1 cellular context compared by ENCODE assay signal in genomic region chr7:54880326-54880989, GRCh38.
TF ChIP-seq lines count a peak whose summit lies in the region.

No MANE protein-coding gene starts in this region.

TF ChIP-seq in HepG2, 621 proteins besides CTCF, POLR2A, EP300 and RAD21 (continued from another document and continues in another):
- TF ChIP-seq FOXA3 (CRISPR knock-in tag; IDR thresholded peaks at IDR 0.05) (0 out of 2 replicates have a peak, but pooled peaks have one; percentile 2), SMYD3 (CRISPR knock-in tag; IDR thresholded peaks at IDR 0.05) (no peak), PAWR (CRISPR knock-in tag; IDR thresholded peaks at IDR 0.05; ENCODE audit: borderline replicate concordance) (no peak), POGZ (CRISPR knock-in tag; IDR thresholded peaks at IDR 0.05) (0 out of 2 replicates have a peak, but pooled peaks have one; percentile 30), ZNF225 (CRISPR knock-in tag; IDR thresholded peaks at IDR 0.05) (no peak), ASH2L (IDR thresholded peaks at IDR 0.05; ENCODE audit: insufficient read length, low read depth, low read length) (peak; percentile 41), POLR2AphosphoS2 (IDR thresholded peaks at IDR 0.05; ENCODE audit: low read depth, low read length) (no peak), ZBTB20 (CRISPR knock-in tag; IDR thresholded peaks at IDR 0.05; ENCODE audit: borderline replicate concordance, low read depth) (no peak), ZNF737 (CRISPR knock-in tag; IDR thresholded peaks at IDR 0.05; ENCODE audit: borderline replicate concordance) (no peak), CREM (IDR thresholded peaks at IDR 0.05) (peak; percentile 11; the same call in 1 of the 2 replicates), CREM (CRISPR knock-in tag; IDR thresholded peaks at IDR 0.05) (no peak), ZNF691 (CRISPR knock-in tag; IDR thresholded peaks at IDR 0.05; ENCODE audit: borderline replicate concordance, low read depth) (no peak), MED1 (CRISPR knock-in tag; IDR thresholded peaks at IDR 0.05) (peak; percentile 43), NCOA2 (CRISPR knock-in tag; IDR thresholded peaks at IDR 0.05) (0 out of 2 replicates have a peak, but pooled peaks have one; percentile 13), DBP (CRISPR knock-in tag; IDR thresholded peaks at IDR 0.05; ENCODE audit: not compliant biosample characterization) (no peak), FOXO1 (CRISPR knock-in tag; IDR thresholded peaks at IDR 0.05) (no peak), PAXIP1 (CRISPR knock-in tag; conservative IDR thresholded peaks at IDR 0.05) (peak; percentile 40; the same call in 1 of the 2 replicates), TCF12 (IDR thresholded peaks at IDR 0.05) (no peak), TCF12 (CRISPR knock-in tag; IDR thresholded peaks at IDR 0.05) (no peak), FOXK1 (CRISPR knock-in tag; IDR thresholded peaks at IDR 0.05; ENCODE audit: borderline replicate concordance, low read depth) (no peak), ZNF431 (CRISPR knock-in tag; IDR thresholded peaks at IDR 0.05; ENCODE audit: borderline replicate concordance, low read depth) (no peak), TBX3 (IDR thresholded peaks at IDR 0.05; ENCODE audit: borderline replicate concordance) (no peak), ZNF468 (CRISPR knock-in tag; IDR thresholded peaks at IDR 0.05) (no peak), ZFYVE20 (CRISPR knock-in tag; IDR thresholded peaks at IDR 0.05; ENCODE audit: borderline replicate concordance, low read depth) (no peak), ELF3 (CRISPR knock-in tag; IDR thresholded peaks at IDR 0.05) (0 out of 2 replicates have a peak, but pooled peaks have one; percentile 13), ZMYM3 (CRISPR knock-in tag; IDR thresholded peaks at IDR 0.05) (no peak), SP1 (IDR thresholded peaks at IDR 0.05) (no peak), SP1 (CRISPR knock-in tag; IDR thresholded peaks at IDR 0.05) (no peak), CREB3 (CRISPR knock-in tag; IDR thresholded peaks at IDR 0.05) (no peak)
- TF ChIP-seq, protein P1, sequence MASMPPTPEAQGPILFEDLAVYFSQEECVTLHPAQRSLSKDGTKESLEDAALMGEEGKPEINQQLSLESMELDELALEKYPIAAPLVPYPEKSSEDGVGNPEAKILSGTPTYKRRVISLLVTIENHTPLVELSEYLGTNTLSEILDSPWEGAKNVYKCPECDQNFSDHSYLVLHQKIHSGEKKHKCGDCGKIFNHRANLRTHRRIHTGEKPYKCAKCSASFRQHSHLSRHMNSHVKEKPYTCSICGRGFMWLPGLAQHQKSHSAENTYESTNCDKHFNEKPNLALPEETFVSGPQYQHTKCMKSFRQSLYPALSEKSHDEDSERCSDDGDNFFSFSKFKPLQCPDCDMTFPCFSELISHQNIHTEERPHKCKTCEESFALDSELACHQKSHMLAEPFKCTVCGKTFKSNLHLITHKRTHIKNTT (CRISPR knock-in tag; IDR thresholded peaks at IDR 0.05): no peak
- TF ChIP-seq, protein P2, sequence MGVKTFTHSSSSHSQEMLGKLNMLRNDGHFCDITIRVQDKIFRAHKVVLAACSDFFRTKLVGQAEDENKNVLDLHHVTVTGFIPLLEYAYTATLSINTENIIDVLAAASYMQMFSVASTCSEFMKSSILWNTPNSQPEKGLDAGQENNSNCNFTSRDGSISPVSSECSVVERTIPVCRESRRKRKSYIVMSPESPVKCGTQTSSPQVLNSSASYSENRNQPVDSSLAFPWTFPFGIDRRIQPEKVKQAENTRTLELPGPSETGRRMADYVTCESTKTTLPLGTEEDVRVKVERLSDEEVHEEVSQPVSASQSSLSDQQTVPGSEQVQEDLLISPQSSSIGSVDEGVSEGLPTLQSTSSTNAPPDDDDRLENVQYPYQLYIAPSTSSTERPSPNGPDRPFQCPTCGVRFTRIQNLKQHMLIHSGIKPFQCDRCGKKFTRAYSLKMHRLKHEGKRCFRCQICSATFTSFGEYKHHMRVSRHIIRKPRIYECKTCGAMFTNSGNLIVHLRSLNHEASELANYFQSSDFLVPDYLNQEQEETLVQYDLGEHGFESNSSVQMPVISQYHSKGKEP (CRISPR knock-in tag; IDR thresholded peaks at IDR 0.05): no peak
- TF ChIP-seq, protein P3, sequence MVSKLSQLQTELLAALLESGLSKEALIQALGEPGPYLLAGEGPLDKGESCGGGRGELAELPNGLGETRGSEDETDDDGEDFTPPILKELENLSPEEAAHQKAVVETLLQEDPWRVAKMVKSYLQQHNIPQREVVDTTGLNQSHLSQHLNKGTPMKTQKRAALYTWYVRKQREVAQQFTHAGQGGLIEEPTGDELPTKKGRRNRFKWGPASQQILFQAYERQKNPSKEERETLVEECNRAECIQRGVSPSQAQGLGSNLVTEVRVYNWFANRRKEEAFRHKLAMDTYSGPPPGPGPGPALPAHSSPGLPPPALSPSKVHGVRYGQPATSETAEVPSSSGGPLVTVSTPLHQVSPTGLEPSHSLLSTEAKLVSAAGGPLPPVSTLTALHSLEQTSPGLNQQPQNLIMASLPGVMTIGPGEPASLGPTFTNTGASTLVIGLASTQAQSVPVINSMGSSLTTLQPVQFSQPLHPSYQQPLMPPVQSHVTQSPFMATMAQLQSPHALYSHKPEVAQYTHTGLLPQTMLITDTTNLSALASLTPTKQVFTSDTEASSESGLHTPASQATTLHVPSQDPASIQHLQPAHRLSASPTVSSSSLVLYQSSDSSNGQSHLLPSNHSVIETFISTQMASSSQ (IDR thresholded peaks at IDR 0.05; ENCODE audit: low read depth): peak; percentile 3; the same call in 1 of the 2 replicates
- TF ChIP-seq, protein P3 (CRISPR knock-in tag; IDR thresholded peaks at IDR 0.05; ENCODE audit: borderline replicate concordance): peak; percentile 62; the same call in 1 of the 2 replicates
- TF ChIP-seq, protein P4, sequence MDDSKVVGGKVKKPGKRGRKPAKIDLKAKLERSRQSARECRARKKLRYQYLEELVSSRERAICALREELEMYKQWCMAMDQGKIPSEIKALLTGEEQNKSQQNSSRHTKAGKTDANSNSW (CRISPR knock-in tag; IDR thresholded peaks at IDR 0.05; ENCODE audit: borderline replicate concordance): no peak
- TF ChIP-seq, protein P5, sequence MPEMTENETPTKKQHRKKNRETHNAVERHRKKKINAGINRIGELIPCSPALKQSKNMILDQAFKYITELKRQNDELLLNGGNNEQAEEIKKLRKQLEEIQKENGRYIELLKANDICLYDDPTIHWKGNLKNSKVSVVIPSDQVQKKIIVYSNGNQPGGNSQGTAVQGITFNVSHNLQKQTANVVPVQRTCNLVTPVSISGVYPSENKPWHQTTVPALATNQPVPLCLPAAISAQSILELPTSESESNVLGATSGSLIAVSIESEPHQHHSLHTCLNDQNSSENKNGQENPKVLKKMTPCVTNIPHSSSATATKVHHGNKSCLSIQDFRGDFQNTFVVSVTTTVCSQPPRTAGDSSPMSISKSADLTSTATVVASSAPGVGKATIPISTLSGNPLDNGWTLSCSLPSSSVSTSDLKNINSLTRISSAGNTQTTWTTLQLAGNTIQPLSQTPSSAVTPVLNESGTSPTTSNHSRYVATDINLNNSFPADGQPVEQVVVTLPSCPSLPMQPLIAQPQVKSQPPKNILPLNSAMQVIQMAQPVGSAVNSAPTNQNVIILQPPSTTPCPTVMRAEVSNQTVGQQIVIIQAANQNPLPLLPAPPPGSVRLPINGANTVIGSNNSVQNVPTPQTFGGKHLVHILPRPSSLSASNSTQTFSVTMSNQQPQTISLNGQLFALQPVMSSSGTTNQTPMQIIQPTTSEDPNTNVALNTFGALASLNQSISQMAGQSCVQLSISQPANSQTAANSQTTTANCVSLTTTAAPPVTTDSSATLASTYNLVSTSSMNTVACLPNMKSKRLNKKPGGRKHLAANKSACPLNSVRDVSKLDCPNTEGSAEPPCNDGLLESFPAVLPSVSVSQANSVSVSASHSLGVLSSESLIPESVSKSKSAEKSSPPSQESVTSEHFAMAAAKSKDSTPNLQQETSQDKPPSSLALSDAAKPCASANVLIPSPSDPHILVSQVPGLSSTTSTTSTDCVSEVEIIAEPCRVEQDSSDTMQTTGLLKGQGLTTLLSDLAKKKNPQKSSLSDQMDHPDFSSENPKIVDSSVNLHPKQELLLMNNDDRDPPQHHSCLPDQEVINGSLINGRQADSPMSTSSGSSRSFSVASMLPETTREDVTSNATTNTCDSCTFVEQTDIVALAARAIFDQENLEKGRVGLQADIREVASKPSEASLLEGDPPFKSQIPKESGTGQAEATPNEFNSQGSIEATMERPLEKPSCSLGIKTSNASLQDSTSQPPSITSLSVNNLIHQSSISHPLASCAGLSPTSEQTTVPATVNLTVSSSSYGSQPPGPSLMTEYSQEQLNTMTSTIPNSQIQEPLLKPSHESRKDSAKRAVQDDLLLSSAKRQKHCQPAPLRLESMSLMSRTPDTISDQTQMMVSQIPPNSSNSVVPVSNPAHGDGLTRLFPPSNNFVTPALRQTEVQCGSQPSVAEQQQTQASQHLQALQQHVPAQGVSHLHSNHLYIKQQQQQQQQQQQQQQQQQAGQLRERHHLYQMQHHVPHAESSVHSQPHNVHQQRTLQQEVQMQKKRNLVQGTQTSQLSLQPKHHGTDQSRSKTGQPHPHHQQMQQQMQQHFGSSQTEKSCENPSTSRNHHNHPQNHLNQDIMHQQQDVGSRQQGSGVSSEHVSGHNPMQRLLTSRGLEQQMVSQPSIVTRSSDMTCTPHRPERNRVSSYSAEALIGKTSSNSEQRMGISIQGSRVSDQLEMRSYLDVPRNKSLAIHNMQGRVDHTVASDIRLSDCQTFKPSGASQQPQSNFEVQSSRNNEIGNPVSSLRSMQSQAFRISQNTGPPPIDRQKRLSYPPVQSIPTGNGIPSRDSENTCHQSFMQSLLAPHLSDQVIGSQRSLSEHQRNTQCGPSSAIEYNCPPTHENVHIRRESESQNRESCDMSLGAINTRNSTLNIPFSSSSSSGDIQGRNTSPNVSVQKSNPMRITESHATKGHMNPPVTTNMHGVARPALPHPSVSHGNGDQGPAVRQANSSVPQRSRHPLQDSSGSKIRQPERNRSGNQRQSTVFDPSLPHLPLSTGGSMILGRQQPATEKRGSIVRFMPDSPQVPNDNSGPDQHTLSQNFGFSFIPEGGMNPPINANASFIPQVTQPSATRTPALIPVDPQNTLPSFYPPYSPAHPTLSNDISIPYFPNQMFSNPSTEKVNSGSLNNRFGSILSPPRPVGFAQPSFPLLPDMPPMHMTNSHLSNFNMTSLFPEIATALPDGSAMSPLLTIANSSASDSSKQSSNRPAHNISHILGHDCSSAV (CRISPR knock-in tag; IDR thresholded peaks at IDR 0.05; ENCODE audit: borderline replicate concordance): no peak
